In genomic region chr6:87608802-87609201, GRCh38 we compare ENCODE assay signal across 24 cellular contexts. TPM values are rescaled to one million over a fixed set of nuclear protein-coding genes. Genes with fewer than 3 reads are reported as not detected.
DNase-seq lines count a peak whose midpoint lies in the region; ATAC-seq, FAIRE-seq and TF ChIP-seq lines count a peak whose summit lies in the region.
"Had no signal": no experiment of that assay in that cellular context is flagged by ENCODE, and none has a peak within 500 bp of the region (broad histone marks: within the 10 kb centered on the region; RNA-seq: fewer than 3 reads in every experiment).

No MANE protein-coding gene starts in this region.

- DNase-seq in GM19239 (ENCODE audit: insufficient read length, low spot score): no peak
- no peak for DNase-seq in left lobe of liver (ENCODE audit: low spot score)
- no peak for DNase-seq in epidermal melanocyte (ENCODE audit: insufficient read length, low spot score)
- DNase-seq in GM13976 (ENCODE audit: low spot score): no peak
- DNase-seq in NCI-H774 (lab: John Stamatoyannopoulos, UW): no peak
- DNase-seq: 8988T; ACHN; BE2C; C1 segment of cervical spinal cord; CD4-positive, alpha-beta memory T cell; CD4-positive, CD25-positive, alpha-beta regulatory T cell; CD8-positive, alpha-beta memory T cell; COR-L47; DMS 273 treated with DMSO at 0.1 percent for 48 hours; DMS153; DMS53; DMS79; DND-41; EL; GF-D8 had no signal

- peak; percentile 19 for FAIRE-seq in G401.6 (lab: Jason Lieb, UNC)
- FAIRE-seq in GM19239 (lab: Jason Lieb, UNC): peak; percentile 14
- FAIRE-seq: A204.1, GM12878, GM12892 had no signal

- in situ Hi-C loops in GM13976 (cut with MboI; ENCODE audit: low sequenced_read_pairs, unreplicated experiment): no loop called here

- ATAC-seq in left lobe of liver: peak; percentile 43
- ATAC-seq: GM12878 had no signal

- no peak for TF ChIP-seq CTCF in GM13976 (IDR thresholded peaks at IDR 0.05; ENCODE audit: borderline replicate concordance, control extremely low read depth, extremely low read depth, insufficient read depth, missing control alignments)

RNA-seq across cellular contexts. Expression of gene ORC3, which starts 18.9 kb away (rescaled TPM):
- 6.3 TPM for total RNA-seq in left lobe of liver

RNA-seq across cellular contexts. Expression of gene RARS2, which starts 19.0 kb away (rescaled TPM):
- 13.6 TPM for total RNA-seq in left lobe of liver
